Comparison of ENCODE assay signal across 23 cellular contexts in the genomic region with DNA sequence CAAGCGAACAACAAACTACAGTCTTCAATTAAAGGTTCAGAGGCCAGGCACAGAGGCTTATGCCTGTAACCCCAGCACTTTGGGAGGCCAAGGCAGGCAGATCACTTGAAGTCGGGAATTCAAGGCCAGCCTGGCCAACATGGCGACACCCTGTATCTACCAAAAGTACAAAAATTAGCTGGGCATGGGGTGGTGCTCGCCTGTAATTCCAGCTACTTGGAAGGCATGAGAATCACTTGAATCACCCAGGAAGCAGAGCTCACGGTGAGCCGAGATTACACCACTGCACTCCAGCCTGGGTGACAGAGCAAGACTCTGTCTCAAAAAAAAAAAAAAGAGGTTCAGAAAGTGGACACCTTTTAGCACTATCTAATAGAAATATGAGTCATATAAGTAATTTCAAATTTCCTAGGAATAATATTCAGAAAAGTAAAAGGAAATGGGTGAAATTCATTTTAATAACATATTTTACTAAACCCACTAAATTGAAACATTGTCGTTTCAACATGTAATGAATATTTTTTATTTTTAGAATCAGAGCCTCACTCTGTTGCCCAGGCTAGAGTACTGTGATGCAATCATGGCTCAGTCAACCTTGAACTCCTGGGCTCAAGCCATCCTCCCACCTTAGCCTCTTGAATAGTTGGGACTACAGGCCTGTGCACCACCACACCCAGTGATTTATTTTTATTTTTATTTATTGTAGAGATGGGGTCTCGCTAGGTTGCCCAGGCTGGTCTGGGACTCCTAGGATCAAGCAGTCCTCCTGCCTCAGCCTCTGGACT. TPM values are rescaled to one million over a fixed set of nuclear protein-coding genes. Genes with fewer than 3 reads are reported as not detected.
DNase-seq lines count a peak whose midpoint lies in the region; ATAC-seq, FAIRE-seq and TF ChIP-seq lines count a peak whose summit lies in the region.
"Had no signal": no experiment of that assay in that cellular context is flagged by ENCODE, and none has a peak within 500 bp of the region (broad histone marks: within the 10 kb centered on the region; RNA-seq: fewer than 3 reads in every experiment).

No MANE protein-coding gene starts in this region.

- no peak overlapping the region for H3K18ac ChIP-seq in mesenchymal stem cell (ENCODE audit: low read depth in 1 of 2, low read length in 2 of 2)

- H3K79me1 ChIP-seq in mesenchymal stem cell (replicated peaks; ENCODE audit: low read length, poor library complexity, severe bottlenecking), result no peaks in the 10 kb centered on the region

- H3K4ac ChIP-seq in mesenchymal stem cell (ENCODE audit: low read depth in 1 of 2, low read length in 2 of 2), result no peak overlapping the region

- no peak overlapping the region for H2BK15ac ChIP-seq in mesenchymal stem cell (ENCODE audit: low read depth, poor library complexity, severe bottlenecking)

- no peak for FAIRE-seq in bronchial epithelial cell (lab: Jason Lieb, UNC)
- FAIRE-seq: D721Med had no signal

- peak overlapping the region; percentile 1 for H2AK5ac ChIP-seq in mesenchymal stem cell (ENCODE audit: low read length, severe bottlenecking)

- TF ChIP-seq POLR2A in gastroesophageal sphincter (IDR thresholded peaks at IDR 0.05), result no peak

- ATAC-seq in gastroesophageal sphincter (no peak), Right ventricle myocardium inferior (no peak)
- ATAC-seq: left ventricle myocardium superior, T-helper 17 cell had no signal

- DNase-seq in Daoy (ENCODE audit: low read depth), result peak; percentile 46
- peak; percentile 42 for DNase-seq in M059J (ENCODE audit: low read depth)
- peak; percentile 89 for DNase-seq in bronchial epithelial cell (ENCODE audit: low read depth)
- DNase-seq in mesenchymal stem cell, result no peak
- no peak for DNase-seq in NCI-H446 treated with DMSO at 0.1 percent for 48 hours (lab: John Stamatoyannopoulos, UW)
- no peak for DNase-seq in Right ventricle myocardium inferior (ENCODE audit: missing footprints)
- no peak for DNase-seq in SK-N-DZ (ENCODE audit: low spot score)
- DNase-seq: activated CD4-positive, CD25-positive, alpha-beta regulatory T cell; effector CD8-positive, alpha-beta T cell; GOT3; KBM-7; left ventricle myocardium superior; NCI-H1417 treated with DMSO at 0.1 percent for 48 hours; NCI-H2171; NCI-H82; Right ventricle myocardium superior; stimulated activated CD4-positive, alpha-beta T cell treated with anti-CD3 and anti-CD28 coated beads, Interleukin-2, amount 100 ng/mL, for 48 hours; T-helper 17 cell had no signal

- H3K9me3 ChIP-seq in mesenchymal stem cell (ENCODE audit: control insufficient read depth, low read length), result no peaks in the 10 kb centered on the region
- no peaks in the 10 kb centered on the region for H3K9me3 ChIP-seq in gastroesophageal sphincter

- TF ChIP-seq CTCF in bronchial epithelial cell (IDR thresholded peaks at IDR 0.05; ENCODE audit: insufficient read depth, low read length, severe bottlenecking) (no peak), gastroesophageal sphincter (IDR thresholded peaks at IDR 0.05) (no peak)

- no peak overlapping the region for H3K27ac ChIP-seq in mesenchymal stem cell (ENCODE audit: low read length, poor library complexity, severe bottlenecking)
- H3K27ac ChIP-seq in gastroesophageal sphincter, result no peak overlapping the region

- H2BK120ac ChIP-seq in mesenchymal stem cell (ENCODE audit: low read depth, low read length), result no peak overlapping the region

- no peak overlapping the region for H4K91ac ChIP-seq in mesenchymal stem cell (ENCODE audit: low read length)

- TF ChIP-seq EP300 in gastroesophageal sphincter (IDR thresholded peaks at IDR 0.05), result no peak

- no peak overlapping the region for H3K4me3 ChIP-seq in bronchial epithelial cell (ENCODE audit: low read depth, low read length)
- H3K4me3 ChIP-seq in mesenchymal stem cell (ENCODE audit: insufficient read depth in 1 of 2, low read depth in 1 of 2, low read length in 2 of 2), result no peak overlapping the region
- H3K4me3 ChIP-seq in gastroesophageal sphincter, result no peak overlapping the region

- H3K14ac ChIP-seq in mesenchymal stem cell (ENCODE audit: low read length in 2 of 2), result no peak overlapping the region

- intact Hi-C loops in Right ventricle myocardium inferior (cut with DNase I), result no loop called here

- H3K23ac ChIP-seq in mesenchymal stem cell (ENCODE audit: low read length in 2 of 2), result no peak overlapping the region

- no peak overlapping the region for H2BK12ac ChIP-seq in mesenchymal stem cell (ENCODE audit: low read length in 2 of 2)

- H3K36me3 ChIP-seq in bronchial epithelial cell (ENCODE audit: control insufficient read depth, insufficient read depth, low read length) (no peaks in the 10 kb centered on the region), mesenchymal stem cell (ENCODE audit: control insufficient read depth in 1 of 2, insufficient read depth in 2 of 2, low read depth in 1 of 2, low read length in 2 of 2) (no peaks in the 10 kb centered on the region), gastroesophageal sphincter (no peaks in the 10 kb centered on the region)

- WGBS in mesenchymal stem cell, result 89% methylated on average over 8 of the region's 8 CpGs
- 90 to 100% methylated on average over 2 to 8 of the region's 8 CpGs for WGBS in gastroesophageal sphincter (ENCODE audit: low coverage in 1 of 2), 2 donors

- H3K27me3 ChIP-seq in bronchial epithelial cell (ENCODE audit: control insufficient read depth, insufficient read depth, low read length), result no peaks in the 10 kb centered on the region
- H3K27me3 ChIP-seq in mesenchymal stem cell (ENCODE audit: control insufficient read depth in 1 of 2, insufficient read depth in 1 of 2, low read length in 2 of 2), result no peaks in the 10 kb centered on the region
- H3K27me3 ChIP-seq in gastroesophageal sphincter, result no peaks in the 10 kb centered on the region

- H3K4me2 ChIP-seq in mesenchymal stem cell (ENCODE audit: low read length, poor library complexity, severe bottlenecking), result no peak overlapping the region

- no peak overlapping the region for H3K9ac ChIP-seq in mesenchymal stem cell (ENCODE audit: low read length)

- H2BK5ac ChIP-seq in mesenchymal stem cell (ENCODE audit: low read depth, low read length, poor library complexity, severe bottlenecking), result no peak overlapping the region

- no peak overlapping the region for H2AFZ ChIP-seq in mesenchymal stem cell (ENCODE audit: low read depth, low read length)

- no peak overlapping the region for H4K8ac ChIP-seq in mesenchymal stem cell (ENCODE audit: low read length)

- peaks cover 17% of the 10 kb centered on the region for H3K4me1 ChIP-seq in mesenchymal stem cell (ENCODE audit: control insufficient read depth, insufficient read depth, low read depth, low read length)
- H3K4me1 ChIP-seq in gastroesophageal sphincter, result peaks cover 0 to 21% (median 4%) of the 10 kb centered on the region in 3 donors

RNA-seq across cellular contexts. Expression of gene MARCHF10, which starts 15.2 kb away (rescaled TPM):
- total RNA-seq in Daoy (2014; rRNA removed; shearing (Covaris generic)), result 0.42 TPM in 1 of 2 replicates, not detected in the other
- 0.05 TPM in 1 of 2 replicates, not detected in the other for total RNA-seq in M059J (2014; rRNA removed; shearing (Covaris generic))
- not detected in 2 replicates for total RNA-seq in bronchial epithelial cell
- polyA plus RNA-seq in mesenchymal stem cell (2013, experiment 1 of 2), result 0.04 TPM
- polyA plus RNA-seq in mesenchymal stem cell (2013, experiment 2 of 2), result 0.21 TPM
- total RNA-seq in gastroesophageal sphincter, result under 1 TPM in 1 of 4 donors, not detected in 3; 0.19 TPM
- total RNA-seq in Right ventricle myocardium inferior, result not detected
- not detected in 2 replicates for polyA plus RNA-seq in SK-N-DZ (2014; cell fraction: cytosol; rRNA removed)
- polyA plus RNA-seq in SK-N-DZ (2014; cell fraction: nucleus; rRNA removed), result not detected in 2 replicates
- total RNA-seq: activated T-helper 1 cell treated with anti-CD3 and anti-CD28 coated beads, Interleukin-12 subunit alpha, Interleukin-12 subunit beta, Interleukin-2, Interleukin-4 antibody, amounts not matched to agents 30 ng/mL and 10 ng/mL and 1 ng/mL, durations not matched to agents 14 hours and 24 hours and 36 hours; B cell; cardiac septum; left ventricle myocardium superior; Right ventricle myocardium superior had no signal

Comparison
In these comparisons a context has a peak if more than half of its experiments do, and no peak if none do; other contexts are left out.
1. DNase-seq: peak in Daoy (single experiment), M059J (single experiment) and bronchial epithelial cell (single experiment); none in mesenchymal stem cell (single experiment), NCI-H446 treated with DMSO at 0.1 percent for 48 hours (single experiment), Right ventricle myocardium inferior (single experiment) and SK-N-DZ (single experiment).